Comparison of ENCODE assay signal across 21 cellular contexts in genomic region chr4:24622435-24622834, GRCh38. TPM values are rescaled to one million over a fixed set of nuclear protein-coding genes. Genes with fewer than 3 reads are reported as not detected.
DNase-seq lines count a peak whose midpoint lies in the region; ATAC-seq, FAIRE-seq and TF ChIP-seq lines count a peak whose summit lies in the region.
"Had no signal": no experiment of that assay in that cellular context is flagged by ENCODE, and none has a peak within 500 bp of the region (broad histone marks: within the 10 kb centered on the region; RNA-seq: fewer than 3 reads in every experiment).

No MANE protein-coding gene starts in this region.

- H3K79me2 ChIP-seq in GM23338 (replicated peaks; ENCODE audit: insufficient read depth) = no peaks in the 10 kb centered on the region
- no peaks in the 10 kb centered on the region for H3K79me2 ChIP-seq in H1 (ENCODE audit: control insufficient read depth in 1 of 2, insufficient read depth in 2 of 2, low read length in 2 of 2)

- no peak overlapping the region for H2BK20ac ChIP-seq in H1 (ENCODE audit: low read length)

- POLR2A ChIA-PET in H1 (lab: Charles Lee; ENCODE audit: partially characterized antibody) = no interaction called here

- no peak overlapping the region for H3K14ac ChIP-seq in H1 (ENCODE audit: insufficient read length)

- no peak overlapping the region for H2BK12ac ChIP-seq in H1 (ENCODE audit: low read depth, low read length)

- H3K27ac Mint-ChIP-seq in GM23338 = no peak overlapping the region
- H3K27ac Mint-ChIP-seq: B cell; CD4-positive, alpha-beta memory T cell; CD8-positive, alpha-beta memory T cell had no signal

- H2BK120ac ChIP-seq in H1 (replicated peaks; ENCODE audit: low read depth, low read length) = no peak overlapping the region

- H3K9me3 Mint-ChIP-seq in GM23338 = peaks cover 19% of the 10 kb centered on the region

- DNase-seq in GM23338 (ENCODE audit: low spot score) (no peak), H1 (ENCODE audit: low read depth in 1 of 2, low spot score in 2 of 2) (no peak), upper lobe of right lung (no peak), DMS153 treated with DMSO at 0.1 percent for 48 hours (lab: John Stamatoyannopoulos, UW; ENCODE audit: unreplicated experiment) (no peak)
- DNase-seq: AML-193; CD4-positive, alpha-beta memory T cell; CD8-positive, alpha-beta memory T cell; COR-L47; DMS 273 treated with DMSO at 0.1 percent for 48 hours; DMS153; DMS79 treated with DMSO at 0.1 percent for 48 hours; GF-D8 had no signal

- 74% methylated on average over 1 of the region's 1 CpG; no CpG with 5 or more reads in 1 of the 2 experiments for WGBS in H1 (ENCODE audit: extremely low coverage in 1 of 2, insufficient coverage in 1 of 2, insufficient read length in 1 of 2, insufficient replicate concordance in 2 of 2, low coverage in 1 of 2, low lambda C conversion rate in 2 of 2, missing lambda C conversion rate in 1 of 2), 2 experiments

- no peaks in the 10 kb centered on the region for H3K27me3 ChIP-seq in GM23338 (ENCODE audit: insufficient read depth)
- no peaks in the 10 kb centered on the region for H3K27me3 ChIP-seq in H1 (replicated peaks in 1 of 4; ENCODE audit: control insufficient read depth in 3 of 4, extremely low read depth in 1 of 4, insufficient read depth in 3 of 4, low read length in 3 of 4)
- H3K27me3 ChIP-seq in upper lobe of right lung = no peaks in the 10 kb centered on the region
- H3K27me3 ChIP-seq: BLaER1 treated with 17β-estradiol and CSF1 and Interleukin-3, amounts not matched to agents 10 nM and 100 nM had no signal

- peaks cover 3% of the 10 kb centered on the region for H3K27me3 Mint-ChIP-seq in GM23338 (ENCODE audit: insufficient read depth, low read depth, poor library complexity)

- no peak for TF ChIP-seq CTCF in GM23338 (conservative IDR thresholded peaks at IDR 0.05; ENCODE audit: low read depth in 2 of 2)
- no peak for TF ChIP-seq CTCF in H1 (IDR thresholded peaks at IDR 0.05; ENCODE audit: control extremely low read depth in 1 of 3, insufficient read depth in 1 of 3, low read depth in 1 of 3, low read length in 3 of 3)
- no peak for TF ChIP-seq CTCF in upper lobe of right lung (IDR thresholded peaks at IDR 0.05)

- H3F3A ChIP-seq in GM23338 (replicated peaks; ENCODE audit: low read depth) = no peaks in the 10 kb centered on the region

- H4K8ac ChIP-seq in H1 (ENCODE audit: extremely low read depth, insufficient read depth, low read length) = no peak overlapping the region

- TF ChIP-seq EP300 in H1 (IDR thresholded peaks at IDR 0.05; ENCODE audit: borderline replicate concordance in 1 of 2, low read depth in 2 of 2, low read length in 2 of 2) = no peak

- H3K36me3 Mint-ChIP-seq in GM23338 (ENCODE audit: low read depth) = peaks cover 12% of the 10 kb centered on the region

- H3K27ac ChIP-seq in GM23338 (ENCODE audit: low read depth) (no peak overlapping the region), H1 (ENCODE audit: low read depth, low read length) (no peak overlapping the region), upper lobe of right lung (no peak overlapping the region)
- H3K27ac ChIP-seq: 22Rv1; A549; BLaER1 treated with 17β-estradiol and CSF1 and Interleukin-3, amounts not matched to agents 10 nM and 100 nM; C4-2B had no signal

- peak overlapping the region; percentile 93 for H2AFZ ChIP-seq in GM23338
- H2AFZ ChIP-seq in H1 (ENCODE audit: low read length) = peak overlapping the region; percentile 77; the same call in 1 of the 2 replicates

- no peak overlapping the region for H3K9ac ChIP-seq in H1 (replicated peaks in 1 of 4; ENCODE audit: extremely low read depth in 1 of 4, low read depth in 3 of 4, low read length in 3 of 4)
- H3K9ac ChIP-seq: BLaER1 treated with 17β-estradiol and CSF1 and Interleukin-3, amounts not matched to agents 10 nM and 100 nM had no signal

- H3K4me1 ChIP-seq in GM23338 (ENCODE audit: insufficient read depth) = peaks cover 13% of the 10 kb centered on the region
- H3K4me1 ChIP-seq in H1 (replicated peaks in 1 of 4; ENCODE audit: control insufficient read depth in 3 of 4, insufficient read depth in 4 of 4, low read length in 3 of 4) = peaks cover 0 to 7% (median 0%) of the 10 kb centered on the region in 4 experiments; a peak in 1 of 7 replicates
- H3K4me1 ChIP-seq in upper lobe of right lung = no peaks in the 10 kb centered on the region
- H3K4me1 ChIP-seq: A549 had no signal

- H3K36me3 ChIP-seq in GM23338 (ENCODE audit: insufficient read depth) (no peaks in the 10 kb centered on the region), H1 (ENCODE audit: control insufficient read depth in 2 of 4, insufficient read depth in 4 of 4, low read length in 3 of 4) (no peaks in the 10 kb centered on the region), upper lobe of right lung (no peaks in the 10 kb centered on the region)
- H3K36me3 ChIP-seq: BLaER1 treated with 17β-estradiol and CSF1 and Interleukin-3, amounts not matched to agents 10 nM and 100 nM had no signal

- no peak overlapping the region for H2AK5ac ChIP-seq in H1 (ENCODE audit: low read depth, low read length)

- no peak overlapping the region for H3K4ac ChIP-seq in H1 (replicated peaks; ENCODE audit: insufficient read length, low read depth, low read length)

- intact Hi-C loops in upper lobe of right lung (cut with DNase I) = no loop called here

- H3K9me2 ChIP-seq in GM23338 (ENCODE audit: insufficient read depth) = no peaks in the 10 kb centered on the region

- no peak for FAIRE-seq in H1 (lab: Jason Lieb, UNC)
- FAIRE-seq: A549, G401.6, GM12891, GM18507 had no signal

- no peak for TF ChIP-seq POLR2A in H1 (IDR thresholded peaks at IDR 0.05; ENCODE audit: control extremely low read depth in 1 of 2, low read depth in 2 of 2, low read length in 2 of 2)

- no peaks in the 10 kb centered on the region for H4K20me1 ChIP-seq in GM23338 (replicated peaks; ENCODE audit: insufficient read depth)
- no peaks in the 10 kb centered on the region for H4K20me1 ChIP-seq in H1 (replicated peaks in 1 of 2; ENCODE audit: control insufficient read depth in 1 of 2, insufficient read depth in 2 of 2, low read length in 2 of 2)
- H4K20me1 ChIP-seq: BLaER1 treated with 17β-estradiol and CSF1 and Interleukin-3, amounts not matched to agents 10 nM and 100 nM had no signal

- H3K9me3 ChIP-seq in H1 (ENCODE audit: insufficient read depth in 2 of 2, low read depth in 1 of 2, low read length in 1 of 2) = peaks cover 3 to 9% of the 10 kb centered on the region in 2 experiments; a peak in 2 of 4 replicates
- H3K9me3 ChIP-seq in upper lobe of right lung = no peaks in the 10 kb centered on the region
- H3K9me3 ChIP-seq: A549 had no signal

- no peak overlapping the region for H3K18ac ChIP-seq in H1 (ENCODE audit: extremely low read depth, low read length)

- H3K56ac ChIP-seq in H1 (replicated peaks; ENCODE audit: insufficient read length, low read depth, low read length) = no peak overlapping the region

- H3K4me2 ChIP-seq in GM23338 (no peak overlapping the region), H1 (ENCODE audit: insufficient read depth in 1 of 2, low read depth in 2 of 2, low read length in 2 of 2) (no peak overlapping the region)
- H3K4me2 ChIP-seq: A549 had no signal

- H3K4me3 ChIP-seq in GM23338 (no peak overlapping the region), H1 (ENCODE audit: extremely low read depth in 1 of 4, insufficient read depth in 2 of 4, low read depth in 3 of 4, low read length in 4 of 4) (no peak overlapping the region), upper lobe of right lung (no peak overlapping the region)
- H3K4me3 ChIP-seq: A549; BLaER1 treated with 17β-estradiol and CSF1 and Interleukin-3, amounts not matched to agents 10 nM and 100 nM had no signal

- peaks cover 12% of the 10 kb centered on the region; the same call in 2 of the 3 replicates for H3K4me1 Mint-ChIP-seq in GM23338
- H3K4me1 Mint-ChIP-seq: B cell; CD4-positive, alpha-beta memory T cell; CD8-positive, alpha-beta memory T cell had no signal

- no peak overlapping the region for H3K23ac ChIP-seq in H1 (ENCODE audit: insufficient read length)

- no peak overlapping the region for H3K4me3 Mint-ChIP-seq in GM23338
- H3K4me3 Mint-ChIP-seq: B cell; CD4-positive, alpha-beta memory T cell; CD8-positive, alpha-beta memory T cell had no signal

- no peak overlapping the region for H4K5ac ChIP-seq in H1 (ENCODE audit: insufficient read length, low read depth, low read length)

- CTCF ChIA-PET in H1 (lab: Charles Lee; ENCODE audit: partially characterized antibody) = no interaction called here

- H3K23me2 ChIP-seq in H1 (ENCODE audit: low read depth, low read length) = no peaks in the 10 kb centered on the region

- no peak; the same call in 2 of the 3 replicates for ATAC-seq in GM23338
- ATAC-seq in upper lobe of right lung = peak; percentile 31
- ATAC-seq in HG03342 (IDR thresholded peaks at IDR 0.05; ENCODE audit: unreplicated experiment) = no peak
- ATAC-seq: A549 had no signal

- H4K91ac ChIP-seq in H1 (replicated peaks; ENCODE audit: insufficient read length, low read length) = no peak overlapping the region

- 0 out of 2 replicates have a peak overlapping the region, but pooled peaks have one; percentile 2 for H2BK15ac ChIP-seq in H1 (ENCODE audit: low read length)

- no peak for TF ChIP-seq RAD21 in H1 (IDR thresholded peaks at IDR 0.05 in 1 of 2, conservative IDR thresholded peaks at IDR 0.05 in 1 of 2; ENCODE audit: low read depth in 2 of 2, low read length in 2 of 2)

- no peaks in the 10 kb centered on the region for H3K79me1 ChIP-seq in H1 (ENCODE audit: low read depth, low read length)

- no peak overlapping the region for H2BK5ac ChIP-seq in H1 (ENCODE audit: low read depth, low read length)

TF ChIP-seq in GM23338, 12 proteins besides CTCF, POLR2A, EP300 and RAD21 (continues in another document):
- TF ChIP-seq POLR2AphosphoS5 (IDR thresholded peaks at IDR 0.05; ENCODE audit: low read depth) (no peak), STAT1 (IDR thresholded peaks at IDR 0.05; ENCODE audit: unreplicated experiment) (no peak), ZNF331 (CRISPR knock-in tag; IDR thresholded peaks at IDR 0.05; ENCODE audit: low read depth) (no peak)

TF ChIP-seq in H1, 55 proteins besides CTCF, POLR2A, EP300 and RAD21 (continues in another document):
- no peak for TF ChIP-seq CBX8 (IDR thresholded peaks at IDR 0.05; ENCODE audit: borderline replicate concordance, low read depth, low read length)
- TF ChIP-seq PHF8 (conservative IDR thresholded peaks at IDR 0.05; ENCODE audit: low read depth, low read length) = no peak
- TF ChIP-seq ZNF274 (IDR thresholded peaks at IDR 0.05; ENCODE audit: borderline replicate concordance, extremely low read depth, low read length) = no peak

RNA-seq across cellular contexts. Expression of gene DHX15, which starts 38.1 kb away (rescaled TPM):
- 336 and 372 TPM in 2 replicates for total RNA-seq in GM23338 (2014; rRNA removed; shearing (Covaris generic))
- polyA plus RNA-seq in GM23338 (2016; fragmentation: Nextera tagmentation; extraction: Ambion mirVana) (226 and 229 TPM in 2 replicates), H1 (2011; rRNA removed) (89.2 and 126 TPM in 2 replicates)
- total RNA-seq in H1 (2021; fragmentation: NEBNext Ultra II Directional; extraction: Animal tissue kit (Norgen Biotek cat#: 25700)) = 264 and 286 TPM in 2 replicates
- polyA plus RNA-seq in H1 (2011; cell fraction: cytosol; rRNA removed) = 164 TPM
- 92.2 TPM for polyA plus RNA-seq in H1 (2011; cell fraction: nucleus; rRNA removed)
- polyA plus RNA-seq in H1 (2012, experiment 1 of 2) = 150 to 255 TPM (median 186 TPM) in 4 replicates
- polyA plus RNA-seq in H1 (2012, experiment 2 of 2) = 15.1 TPM
- 137 TPM for polyA plus RNA-seq in H1 (2013, experiment 1 of 2)
- 129 TPM for polyA plus RNA-seq in H1 (2013, experiment 2 of 2)
- 297 and 388 TPM in 2 replicates for polyA minus RNA-seq in H1 (2011; rRNA and poly(A)+ RNA removed)
- 149 TPM for polyA minus RNA-seq in H1 (2011; cell fraction: cytosol; rRNA and poly(A)+ RNA removed)
- polyA minus RNA-seq in H1 (2011; cell fraction: nucleus; rRNA and poly(A)+ RNA removed) = 463 TPM
- total RNA-seq in upper lobe of right lung = 101 TPM
